Comparison of ENCODE assay signal across 2 cellular contexts in the genomic region with DNA sequence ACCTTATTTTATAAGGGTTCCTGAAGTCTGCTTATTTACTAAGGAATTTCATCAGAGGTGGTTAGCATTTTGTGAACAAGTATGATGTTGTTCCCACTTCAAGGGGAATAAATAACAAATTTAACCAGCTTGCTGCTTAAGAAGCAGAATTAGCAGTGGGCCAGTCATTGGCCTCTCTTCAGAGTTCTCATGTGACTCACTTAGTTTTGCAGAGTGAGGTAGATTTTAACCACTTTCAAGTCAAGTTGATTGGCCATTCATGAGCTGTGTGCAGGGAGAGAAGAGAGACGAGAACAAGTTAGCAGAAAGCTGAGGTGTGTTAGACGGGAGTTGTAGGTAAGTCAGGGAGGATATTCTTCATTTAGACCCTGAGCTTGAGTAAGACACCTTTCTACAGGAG.
TF ChIP-seq lines count a peak whose summit lies in the region.

No MANE protein-coding gene starts in this region.

TF ChIP-seq in IMR-90, 13 proteins besides CTCF, POLR2A, EP300 and RAD21:
- no peak for TF ChIP-seq MAZ (IDR thresholded peaks at IDR 0.05; ENCODE audit: borderline replicate concordance, low read depth, low read length)
- TF ChIP-seq, protein P1, sequence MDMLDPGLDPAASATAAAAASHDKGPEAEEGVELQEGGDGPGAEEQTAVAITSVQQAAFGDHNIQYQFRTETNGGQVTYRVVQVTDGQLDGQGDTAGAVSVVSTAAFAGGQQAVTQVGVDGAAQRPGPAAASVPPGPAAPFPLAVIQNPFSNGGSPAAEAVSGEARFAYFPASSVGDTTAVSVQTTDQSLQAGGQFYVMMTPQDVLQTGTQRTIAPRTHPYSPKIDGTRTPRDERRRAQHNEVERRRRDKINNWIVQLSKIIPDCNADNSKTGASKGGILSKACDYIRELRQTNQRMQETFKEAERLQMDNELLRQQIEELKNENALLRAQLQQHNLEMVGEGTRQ (IDR thresholded peaks at IDR 0.05; ENCODE audit: low read depth, low read length) = no peak
- TF ChIP-seq BHLHE40 (IDR thresholded peaks at IDR 0.05; ENCODE audit: low read depth, low read length) = no peak
- TF ChIP-seq, protein P2, sequence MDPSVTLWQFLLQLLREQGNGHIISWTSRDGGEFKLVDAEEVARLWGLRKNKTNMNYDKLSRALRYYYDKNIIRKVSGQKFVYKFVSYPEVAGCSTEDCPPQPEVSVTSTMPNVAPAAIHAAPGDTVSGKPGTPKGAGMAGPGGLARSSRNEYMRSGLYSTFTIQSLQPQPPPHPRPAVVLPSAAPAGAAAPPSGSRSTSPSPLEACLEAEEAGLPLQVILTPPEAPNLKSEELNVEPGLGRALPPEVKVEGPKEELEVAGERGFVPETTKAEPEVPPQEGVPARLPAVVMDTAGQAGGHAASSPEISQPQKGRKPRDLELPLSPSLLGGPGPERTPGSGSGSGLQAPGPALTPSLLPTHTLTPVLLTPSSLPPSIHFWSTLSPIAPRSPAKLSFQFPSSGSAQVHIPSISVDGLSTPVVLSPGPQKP (IDR thresholded peaks at IDR 0.05; ENCODE audit: borderline replicate concordance, low read depth, low read length) = no peak
- no peak for TF ChIP-seq MXI1 (IDR thresholded peaks at IDR 0.05; ENCODE audit: borderline replicate concordance, low read depth, low read length)
- peak; percentile 21; the same call in 1 of the 2 replicates for TF ChIP-seq MAFK (IDR thresholded peaks at IDR 0.05; ENCODE audit: low read depth, low read length)
- TF ChIP-seq RFX5 (IDR thresholded peaks at IDR 0.05; ENCODE audit: low read depth, low read length) = no peak
- TF ChIP-seq CHD1 (IDR thresholded peaks at IDR 0.05; ENCODE audit: low read depth, low read length) = no peak
TF ChIP-seq in IMR-90: peak in this region for 1.

TF ChIP-seq in HepG2, 621 proteins besides CTCF, POLR2A, EP300 and RAD21:
- TF ChIP-seq FOXA3 (CRISPR knock-in tag; IDR thresholded peaks at IDR 0.05) (no peak), RFX3 (CRISPR knock-in tag; IDR thresholded peaks at IDR 0.05) (no peak), ZNF709 (CRISPR knock-in tag; IDR thresholded peaks at IDR 0.05) (no peak), NFKB2 (CRISPR knock-in tag; IDR thresholded peaks at IDR 0.05; ENCODE audit: borderline replicate concordance) (no peak), ZNF776 (CRISPR knock-in tag; IDR thresholded peaks at IDR 0.05) (no peak), NR2F2 (IDR thresholded peaks at IDR 0.05; ENCODE audit: borderline replicate concordance, low read depth) (no peak), ELF4 (CRISPR knock-in tag; IDR thresholded peaks at IDR 0.05; ENCODE audit: borderline replicate concordance) (no peak), ZSCAN29 (CRISPR knock-in tag; conservative IDR thresholded peaks at IDR 0.05) (no peak), ELF1 (CRISPR knock-in tag; IDR thresholded peaks at IDR 0.05) (no peak), KDM5B (CRISPR knock-in tag; IDR thresholded peaks at IDR 0.05; ENCODE audit: borderline replicate concordance) (no peak)
- TF ChIP-seq, protein P3, sequence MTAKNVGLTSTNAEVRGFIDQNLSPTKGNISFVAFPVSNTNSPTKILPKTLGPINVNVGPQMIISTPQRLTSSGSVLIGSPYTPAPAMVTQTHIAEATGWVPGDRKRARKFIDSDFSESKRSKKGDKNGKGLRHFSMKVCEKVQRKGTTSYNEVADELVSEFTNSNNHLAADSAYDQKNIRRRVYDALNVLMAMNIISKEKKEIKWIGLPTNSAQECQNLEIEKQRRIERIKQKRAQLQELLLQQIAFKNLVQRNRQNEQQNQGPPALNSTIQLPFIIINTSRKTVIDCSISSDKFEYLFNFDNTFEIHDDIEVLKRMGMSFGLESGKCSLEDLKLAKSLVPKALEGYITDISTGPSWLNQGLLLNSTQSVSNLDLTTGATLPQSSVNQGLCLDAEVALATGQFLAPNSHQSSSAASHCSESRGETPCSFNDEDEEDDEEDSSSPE (CRISPR knock-in tag; IDR thresholded peaks at IDR 0.05) = no peak
- TF ChIP-seq, protein P4, sequence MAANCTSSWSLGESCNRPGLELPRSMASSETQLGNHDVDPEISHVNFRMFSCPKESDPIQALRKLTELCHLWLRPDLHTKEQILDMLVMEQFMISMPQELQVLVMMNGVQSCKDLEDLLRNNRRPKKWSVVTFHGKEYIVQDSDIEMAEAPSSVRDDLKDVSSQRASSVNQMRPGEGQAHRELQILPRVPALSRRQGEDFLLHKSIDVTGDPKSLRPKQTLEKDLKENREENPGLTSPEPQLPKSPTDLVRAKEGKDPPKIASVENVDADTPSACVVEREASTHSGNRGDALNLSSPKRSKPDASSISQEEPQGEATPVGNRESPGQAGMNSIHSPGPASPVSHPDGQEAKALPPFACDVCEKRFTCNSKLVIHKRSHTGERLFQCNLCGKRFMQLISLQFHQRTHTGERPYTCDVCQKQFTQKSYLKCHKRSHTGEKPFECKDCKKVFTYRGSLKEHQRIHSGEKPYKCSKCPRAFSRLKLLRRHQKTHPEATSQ (CRISPR knock-in tag; IDR thresholded peaks at IDR 0.05; ENCODE audit: borderline replicate concordance) = no peak
- TF ChIP-seq, protein P5, sequence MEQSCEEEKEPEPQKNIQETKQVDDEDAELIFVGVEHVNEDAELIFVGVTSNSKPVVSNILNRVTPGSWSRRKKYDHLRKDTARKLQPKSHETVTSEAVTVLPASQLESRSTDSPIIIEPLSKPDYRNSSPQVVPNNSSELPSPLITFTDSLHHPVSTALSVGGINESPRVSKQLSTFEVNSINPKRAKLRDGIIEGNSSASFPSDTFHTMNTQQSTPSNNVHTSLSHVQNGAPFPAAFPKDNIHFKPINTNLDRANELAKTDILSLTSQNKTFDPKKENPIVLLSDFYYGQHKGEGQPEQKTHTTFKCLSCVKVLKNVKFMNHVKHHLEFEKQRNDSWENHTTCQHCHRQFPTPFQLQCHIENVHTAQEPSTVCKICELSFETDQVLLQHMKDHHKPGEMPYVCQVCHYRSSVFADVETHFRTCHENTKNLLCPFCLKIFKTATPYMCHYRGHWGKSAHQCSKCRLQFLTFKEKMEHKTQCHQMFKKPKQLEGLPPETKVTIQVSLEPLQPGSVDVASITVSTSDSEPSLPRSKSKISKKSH (CRISPR knock-in tag; IDR thresholded peaks at IDR 0.05; ENCODE audit: borderline replicate concordance) = no peak
